15 cellular contexts compared by ENCODE assay signal in genomic region chr9:27383524-27383923, GRCh38.
A peak's percentile ranks its signal among the peaks of the same experiment; 100 is the strongest.
DNase-seq lines count a peak whose midpoint lies in the region; ATAC-seq and TF ChIP-seq lines count a peak whose summit lies in the region.
"Had no signal": no experiment of that assay in that cellular context is flagged by ENCODE, and none has a peak within 500 bp of the region (broad histone marks: within the 10 kb centered on the region; RNA-seq: fewer than 3 reads in every experiment).

No MANE protein-coding gene starts in this region.

- H3K9me3 ChIP-seq in DOHH2 (ENCODE audit: control insufficient read depth, insufficient read depth, low read length) (no peaks in the 10 kb centered on the region), RWPE2 (ENCODE audit: severe bottlenecking) (no peaks in the 10 kb centered on the region)
- H3K9me3 ChIP-seq: thyroid gland had no signal

- CTCF ChIA-PET in activated CD4-positive, alpha-beta T cell treated with anti-CD3 and anti-CD28 coated beads for 36 hours (lab: Charles Lee) = no interaction called here

- H3K36me3 Mint-ChIP-seq in stimulated activated memory B cell treated with anti-CD40 and anti-IgM and Interleukin-4, amounts not matched to agents 10 μg/mL and 1 μg/mL and 100 μg/mL, for 72 hours = no peaks in the 10 kb centered on the region
- no peaks in the 10 kb centered on the region for H3K36me3 Mint-ChIP-seq in activated CD4-positive, alpha-beta T cell treated with anti-CD3 and anti-CD28 coated beads for 36 hours (ENCODE audit: low read depth)
- H3K36me3 Mint-ChIP-seq: activated CD8-positive, alpha-beta memory T cell treated with anti-CD3 and anti-CD28 coated beads, Interleukin-2, amount 10 ng/mL, durations not matched to agents 7 days and 5 days; naive thymus-derived CD8-positive, alpha-beta T cell had no signal

- no peaks in the 10 kb centered on the region for H3F3A ChIP-seq in DOHH2 (ENCODE audit: control insufficient read depth, insufficient read depth)

- peak overlapping the region; percentile 56 for H3K4me2 ChIP-seq in DOHH2 (ENCODE audit: low read length)

- DNase-seq in RWPE2 (ENCODE audit: low spot score) = no peak
- DNase-seq in activated effector memory CD4-positive, alpha-beta T cell treated with anti-CD3 and anti-CD28 coated beads, Interleukin-2, amount 50 U/mL, for 16 hours = no peak
- no peak for DNase-seq in stimulated activated CD4-positive, alpha-beta T cell treated with anti-CD3 and anti-CD28 coated beads, Interleukin-4, amount 100 ng/mL, for 4 hours
- DNase-seq in activated CD4-positive, alpha-beta T cell treated with anti-CD3 and anti-CD28 coated beads for 36 hours = no peak
- DNase-seq: activated CD8-positive, alpha-beta memory T cell treated with anti-CD3 and anti-CD28 coated beads, Interleukin-2, amount 10 ng/mL, durations not matched to agents 7 days and 5 days; foreskin melanocyte; mammary epithelial cell; naive thymus-derived CD8-positive, alpha-beta T cell; posterior cingulate gyrus; stimulated activated naive CD4-positive, alpha-beta T cell; thyroid gland had no signal

- H3K27me3 Mint-ChIP-seq in stimulated activated memory B cell treated with anti-CD40 and anti-IgM and Interleukin-4, amounts not matched to agents 10 μg/mL and 1 μg/mL and 100 μg/mL, for 72 hours = no peaks in the 10 kb centered on the region
- no peaks in the 10 kb centered on the region for H3K27me3 Mint-ChIP-seq in activated CD4-positive, alpha-beta T cell treated with anti-CD3 and anti-CD28 coated beads for 36 hours
- H3K27me3 Mint-ChIP-seq: naive thymus-derived CD8-positive, alpha-beta T cell had no signal

- H3K27me3 ChIP-seq in DOHH2 (ENCODE audit: control insufficient read depth, low read length) (peaks cover 18% of the 10 kb centered on the region), RWPE2 (ENCODE audit: insufficient read depth, poor library complexity, severe bottlenecking) (no peaks in the 10 kb centered on the region)
- H3K27me3 ChIP-seq: thyroid gland had no signal

- no peak overlapping the region for H3K27ac ChIP-seq in DOHH2 (ENCODE audit: low read depth, low read length)
- H3K27ac ChIP-seq in RWPE2 (ENCODE audit: poor library complexity, severe bottlenecking) = peak overlapping the region; percentile 55
- H3K27ac ChIP-seq: RWPE1 had no signal

- H3K36me3 ChIP-seq in DOHH2 (ENCODE audit: control insufficient read depth, low read length) = no peaks in the 10 kb centered on the region
- H3K36me3 ChIP-seq in RWPE2 (ENCODE audit: low read depth) = no peaks in the 10 kb centered on the region
- H3K36me3 ChIP-seq: thyroid gland had no signal

- no peak overlapping the region for H3K4me3 Mint-ChIP-seq in stimulated activated memory B cell treated with anti-CD40 and anti-IgM and Interleukin-4, amounts not matched to agents 10 μg/mL and 1 μg/mL and 100 μg/mL, for 72 hours
- H3K4me3 Mint-ChIP-seq in activated CD4-positive, alpha-beta T cell treated with anti-CD3 and anti-CD28 coated beads for 36 hours = no peak overlapping the region
- H3K4me3 Mint-ChIP-seq: activated CD8-positive, alpha-beta memory T cell treated with anti-CD3 and anti-CD28 coated beads, Interleukin-2, amount 10 ng/mL, durations not matched to agents 7 days and 5 days; naive thymus-derived CD8-positive, alpha-beta T cell had no signal

- no peaks in the 10 kb centered on the region for H3K9me3 Mint-ChIP-seq in stimulated activated memory B cell treated with anti-CD40 and anti-IgM and Interleukin-4, amounts not matched to agents 10 μg/mL and 1 μg/mL and 100 μg/mL, for 72 hours
- H3K9me3 Mint-ChIP-seq in activated CD4-positive, alpha-beta T cell treated with anti-CD3 and anti-CD28 coated beads for 36 hours (ENCODE audit: low read depth) = no peaks in the 10 kb centered on the region
- H3K9me3 Mint-ChIP-seq: naive thymus-derived CD8-positive, alpha-beta T cell had no signal

- ATAC-seq in HG02623 (IDR thresholded peaks at IDR 0.05; ENCODE audit: unreplicated experiment) (peak; percentile 30), RWPE2 (ENCODE audit: low read depth) (no peak)
- ATAC-seq in stimulated activated memory B cell treated with anti-CD40 and anti-IgM and Interleukin-4, amounts not matched to agents 10 μg/mL and 1 μg/mL and 100 μg/mL, for 72 hours = no peak
- no peak for ATAC-seq in activated CD4-positive, alpha-beta T cell treated with anti-CD3 and anti-CD28 coated beads for 36 hours
- ATAC-seq: activated CD8-positive, alpha-beta memory T cell treated with anti-CD3 and anti-CD28 coated beads, Interleukin-2, amount 10 ng/mL, durations not matched to agents 7 days and 5 days; naive thymus-derived CD8-positive, alpha-beta T cell had no signal

- H3K4me3 ChIP-seq in DOHH2 (ENCODE audit: low read length) (peak overlapping the region; percentile 35; the same call in 1 of the 2 replicates), RWPE2 (ENCODE audit: severe bottlenecking) (no peak overlapping the region)
- H3K4me3 ChIP-seq: thyroid gland had no signal

- no peaks in the 10 kb centered on the region for H4K20me1 ChIP-seq in DOHH2 (ENCODE audit: control insufficient read depth, insufficient read depth, low read depth, low read length)

- POLR2A ChIA-PET in activated CD4-positive, alpha-beta T cell treated with anti-CD3 and anti-CD28 coated beads for 36 hours (lab: Charles Lee) = no interaction called here

- H3K4me1 ChIP-seq in DOHH2 (ENCODE audit: control insufficient read depth, low read length) = peaks cover 71% of the 10 kb centered on the region
- peaks cover 22% of the 10 kb centered on the region for H3K4me1 ChIP-seq in RWPE2 (ENCODE audit: insufficient read depth, poor library complexity, severe bottlenecking)

- no peaks in the 10 kb centered on the region for H3K9me2 ChIP-seq in DOHH2 (replicated peaks; ENCODE audit: control insufficient read depth, low read length)

- peak overlapping the region; percentile 73 for H3K27ac Mint-ChIP-seq in stimulated activated memory B cell treated with anti-CD40 and anti-IgM and Interleukin-4, amounts not matched to agents 10 μg/mL and 1 μg/mL and 100 μg/mL, for 72 hours
- no peak overlapping the region for H3K27ac Mint-ChIP-seq in activated CD4-positive, alpha-beta T cell treated with anti-CD3 and anti-CD28 coated beads for 36 hours
- H3K27ac Mint-ChIP-seq: activated CD8-positive, alpha-beta memory T cell treated with anti-CD3 and anti-CD28 coated beads, Interleukin-2, amount 10 ng/mL, durations not matched to agents 7 days and 5 days; naive thymus-derived CD8-positive, alpha-beta T cell had no signal

- peaks cover 84% of the 10 kb centered on the region for H3K4me1 Mint-ChIP-seq in stimulated activated memory B cell treated with anti-CD40 and anti-IgM and Interleukin-4, amounts not matched to agents 10 μg/mL and 1 μg/mL and 100 μg/mL, for 72 hours
- peaks cover 5% of the 10 kb centered on the region for H3K4me1 Mint-ChIP-seq in activated CD4-positive, alpha-beta T cell treated with anti-CD3 and anti-CD28 coated beads for 36 hours

- TF ChIP-seq CTCF in DOHH2 (IDR thresholded peaks at IDR 0.05; ENCODE audit: low read depth, low read length, poor library complexity, severe bottlenecking) (no peak), RWPE2 (IDR thresholded peaks at IDR 0.05; ENCODE audit: poor library complexity, severe bottlenecking) (no peak)

- intact Hi-C loops in activated CD4-positive, alpha-beta T cell treated with anti-CD3 and anti-CD28 coated beads for 36 hours (cut with DNase I, micrococcal nuclease) = no loop called here

- H3K79me2 ChIP-seq in DOHH2 (ENCODE audit: control insufficient read depth, low read length) = no peaks in the 10 kb centered on the region
